25 cellular contexts compared by ENCODE assay signal in the genomic region with DNA sequence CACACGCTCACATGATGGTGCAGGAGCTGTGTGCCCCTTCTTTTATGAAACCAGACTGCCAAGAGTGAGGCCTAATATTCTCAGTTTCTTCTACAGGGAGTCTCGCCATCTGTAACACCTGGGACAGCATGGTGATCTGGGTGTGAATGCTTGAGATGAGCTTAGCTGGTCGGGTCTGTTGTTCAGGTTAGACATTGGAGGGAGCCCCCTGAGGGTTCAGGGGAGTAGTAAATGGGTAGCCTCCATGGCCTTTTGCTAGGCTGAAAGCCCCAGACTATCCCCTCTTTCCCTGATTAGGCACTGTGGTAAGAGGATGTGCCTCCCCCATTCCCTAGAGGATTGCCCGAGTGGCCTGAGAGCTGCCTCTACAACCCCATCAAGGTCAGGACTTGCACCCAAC.
"Had no signal": no experiment of that assay in that cellular context is flagged by ENCODE, and none has a peak within 500 bp of the region (broad histone marks: within the 10 kb centered on the region; RNA-seq: fewer than 3 reads in every experiment).

No MANE protein-coding gene starts in this region.

- ATAC-seq: effector memory CD8-positive, alpha-beta T cell; esophagus mucosa; foreskin keratinocyte; gastrocnemius medialis; gastroesophageal sphincter; heart left ventricle had no signal

- H3K27me3 ChIP-seq: colonic mucosa, dorsolateral prefrontal cortex, esophagus muscularis mucosa, esophagus squamous epithelium, foreskin keratinocyte, gastrocnemius medialis, gastroesophageal sphincter, heart left ventricle, heart right ventricle had no signal

- DNase-seq: colonic mucosa; cortex of kidney; dermis blood vessel endothelial cell; dorsolateral prefrontal cortex; effector CD4-positive, alpha-beta T cell; effector CD8-positive, alpha-beta T cell; effector memory CD4-positive, alpha-beta T cell; effector memory CD8-positive, alpha-beta T cell; endodermal cell; erythroblast; esophagus squamous epithelium; foreskin fibroblast; foreskin keratinocyte; foreskin melanocyte; gastrocnemius medialis; glutamatergic neuron; head of caudate nucleus; heart left ventricle; heart right ventricle had no signal

- H3K27me3 Mint-ChIP-seq: dendritic cell treated with granulocyte-macrophage colony-stimulating factor and Interleukin-4, amounts not matched to agents 40 ng/mL and 50 ng/mL, for 4 days; effector memory CD8-positive, alpha-beta T cell had no signal

- H3K4me3 ChIP-seq: colonic mucosa, coronary artery, dorsolateral prefrontal cortex, esophagus muscularis mucosa, esophagus squamous epithelium, gastrocnemius medialis, gastroesophageal sphincter, heart left ventricle, heart right ventricle had no signal

- H3K27ac Mint-ChIP-seq: dendritic cell treated with granulocyte-macrophage colony-stimulating factor and Interleukin-4, amounts not matched to agents 40 ng/mL and 50 ng/mL, for 4 days; effector memory CD8-positive, alpha-beta T cell; endodermal cell had no signal

- H3K4me3 Mint-ChIP-seq: dendritic cell treated with granulocyte-macrophage colony-stimulating factor and Interleukin-4, amounts not matched to agents 40 ng/mL and 50 ng/mL, for 4 days; effector memory CD8-positive, alpha-beta T cell; endodermal cell had no signal

- H3K27ac ChIP-seq: colonic mucosa, coronary artery, dorsolateral prefrontal cortex, epithelial cell of prostate, esophagus muscularis mucosa, esophagus squamous epithelium, foreskin keratinocyte, gastrocnemius medialis, gastroesophageal sphincter, heart left ventricle, heart right ventricle had no signal

- H3K4me1 ChIP-seq: colonic mucosa, esophagus muscularis mucosa, esophagus squamous epithelium, foreskin keratinocyte, gastrocnemius medialis, gastroesophageal sphincter, heart left ventricle, heart right ventricle had no signal

- H3K4me1 Mint-ChIP-seq: endodermal cell had no signal

- H3K36me3 ChIP-seq: colonic mucosa, esophagus muscularis mucosa, esophagus squamous epithelium, gastrocnemius medialis, gastroesophageal sphincter, heart left ventricle, heart right ventricle had no signal
